In genomic region chr10:21558984-21559383, GRCh38 we compare ENCODE assay signal across 1 cellular context. TPM values are rescaled to one million over a fixed set of nuclear protein-coding genes. Genes with fewer than 3 reads are reported as not detected.
"Had no signal": no experiment of that assay in that cellular context is flagged by ENCODE, and none has a peak within 500 bp of the region (broad histone marks: within the 10 kb centered on the region; RNA-seq: fewer than 3 reads in every experiment).

No MANE protein-coding gene starts in this region.

RNA-seq across cellular contexts. Expression of gene SKIDA1, which starts 33.5 kb away (rescaled TPM):
- total RNA-seq: natural killer cell treated with Interleukin-12 subunit alpha and Interleukin-12 subunit beta and Interleukin-15 and Interleukin-18, amount 100 ng/mL, for 72 hours had no signal
